Comparison of ENCODE assay signal across 14 cellular contexts in genomic region chr10:113879691-113880090, GRCh38. TPM values are rescaled to one million over a fixed set of nuclear protein-coding genes. Genes with fewer than 3 reads are reported as not detected.
DNase-seq lines count a peak whose midpoint lies in the region; ATAC-seq, FAIRE-seq and TF ChIP-seq lines count a peak whose summit lies in the region.
"Had no signal": no experiment of that assay in that cellular context is flagged by ENCODE, and none has a peak within 500 bp of the region (broad histone marks: within the 10 kb centered on the region; RNA-seq: fewer than 3 reads in every experiment).

No MANE protein-coding gene starts in this region.

- TF ChIP-seq CTCF in OCI-LY3 (IDR thresholded peaks at IDR 0.05; ENCODE audit: low read depth, low read length) (no peak), stomach (IDR thresholded peaks at IDR 0.05) (no peak), D721Med (IDR thresholded peaks at IDR 0.05; ENCODE audit: insufficient read depth, missing control alignments) (no peak), mesothelial cell of epicardium (IDR thresholded peaks at IDR 0.05; ENCODE audit: unreplicated experiment) (no peak)

- no peak for TF ChIP-seq POLR2A in stomach (IDR thresholded peaks at IDR 0.05)

- H3K27me3 ChIP-seq in OCI-LY3 (ENCODE audit: low read depth, low read length) (no peaks in the 10 kb centered on the region), stomach (no peaks in the 10 kb centered on the region)
- H3K27me3 ChIP-seq: brain microvascular endothelial cell had no signal

- peak; percentile 87 for ATAC-seq in GM18508 (IDR thresholded peaks at IDR 0.05; ENCODE audit: insufficient read depth, unreplicated experiment)
- ATAC-seq in GM21390 (IDR thresholded peaks at IDR 0.05; ENCODE audit: unreplicated experiment): peak; percentile 87
- peak; percentile 80 for ATAC-seq in HG03045 (IDR thresholded peaks at IDR 0.05; ENCODE audit: unreplicated experiment)
- ATAC-seq: naive thymus-derived CD8-positive, alpha-beta T cell had no signal

- no peak overlapping the region for H3K27ac Mint-ChIP-seq in mesothelial cell of epicardium

- no peak overlapping the region for H3K9ac ChIP-seq in OCI-LY3 (ENCODE audit: low read length)

- peaks cover 4% of the 10 kb centered on the region; the same call in 1 of the 2 replicates for H4K20me1 ChIP-seq in OCI-LY3 (ENCODE audit: insufficient read depth, low read length)

- no peaks in the 10 kb centered on the region for H3K79me2 ChIP-seq in OCI-LY3 (ENCODE audit: low read length)

- peaks cover 5% of the 10 kb centered on the region for H3K36me3 ChIP-seq in OCI-LY3 (replicated peaks; ENCODE audit: low read depth, low read length)
- peaks cover 0 to 57% (median 21%) of the 10 kb centered on the region in 4 donors for H3K36me3 ChIP-seq in stomach
- H3K36me3 ChIP-seq: brain microvascular endothelial cell had no signal

- H3K4me3 ChIP-seq in OCI-LY3 (ENCODE audit: low read length): no peak overlapping the region
- no peak overlapping the region for H3K4me3 ChIP-seq in stomach

- H3K36me3 Mint-ChIP-seq in mesothelial cell of epicardium: peaks cover 34% of the 10 kb centered on the region

- FAIRE-seq in D721Med (lab: Jason Lieb, UNC): no peak

- H3K4me1 ChIP-seq in OCI-LY3 (ENCODE audit: low read length) (peaks cover 10% of the 10 kb centered on the region), stomach (peaks cover 0 to 10% (median 4%) of the 10 kb centered on the region in 4 donors)

- peak overlapping the region; percentile 25 for H3K4me2 ChIP-seq in OCI-LY3 (ENCODE audit: low read length)

- WGBS in stomach, 5 donors: 84 to 91% (median 88%) methylated on average over 2 of the region's 2 CpGs

- no peak overlapping the region for H3K4me3 Mint-ChIP-seq in mesothelial cell of epicardium
- H3K4me3 Mint-ChIP-seq: naive thymus-derived CD8-positive, alpha-beta T cell had no signal

- TF ChIP-seq EP300 in stomach (IDR thresholded peaks at IDR 0.05): no peak

- DNase-seq in stomach (no peak), D721Med (ENCODE audit: insufficient read length, low spot score) (no peak), inferior parietal cortex (ENCODE audit: extremely low spot score) (no peak), mesothelial cell of epicardium (ENCODE audit: low spot score in 2 of 2, unreplicated experiment in 2 of 2) (no peak)
- DNase-seq: brain microvascular endothelial cell; erythroblast; naive thymus-derived CD8-positive, alpha-beta T cell; NCI-H2107; WERI-Rb-1 had no signal

- H3K9me3 Mint-ChIP-seq in mesothelial cell of epicardium: peaks cover 13% of the 10 kb centered on the region
- H3K9me3 Mint-ChIP-seq: naive thymus-derived CD8-positive, alpha-beta T cell had no signal

- no peak overlapping the region for H3K27ac ChIP-seq in OCI-LY3 (ENCODE audit: low read length)
- no peak overlapping the region for H3K27ac ChIP-seq in stomach
- H3K27ac ChIP-seq: brain microvascular endothelial cell, RWPE1, WERI-Rb-1 had no signal

- no peaks in the 10 kb centered on the region for H3K4me1 Mint-ChIP-seq in mesothelial cell of epicardium

- intact Hi-C loops in stomach (cut with DNase I; ENCODE audit: low total_unique reads): no loop called here

- H3K27me3 Mint-ChIP-seq in mesothelial cell of epicardium (ENCODE audit: low read depth): no peaks in the 10 kb centered on the region
- H3K27me3 Mint-ChIP-seq: naive thymus-derived CD8-positive, alpha-beta T cell had no signal

- no peaks in the 10 kb centered on the region for H3K9me3 ChIP-seq in OCI-LY3 (ENCODE audit: insufficient read depth, low read length)
- no peaks in the 10 kb centered on the region for H3K9me3 ChIP-seq in stomach

- H2AFZ ChIP-seq in OCI-LY3 (ENCODE audit: low read depth, low read length): no peak overlapping the region

RNA-seq across cellular contexts. Expression of gene NHLRC2, which starts 25.2 kb away (rescaled TPM):
- 100 to 1,000 TPM in 1 of 5 donors, 10 to 100 TPM in 4; 12.3 to 112 (median 25.4) TPM for total RNA-seq in stomach
- polyA plus RNA-seq in stomach: 1 to 10 TPM; 2.8 to 5.1 (median 3.2) TPM
- 39.9 to 42.7 TPM (median 42.2 TPM) in 3 replicates for total RNA-seq in mesothelial cell of epicardium

RNA-seq across cellular contexts. Expression of gene DCLRE1A, which starts 25.8 kb away (rescaled TPM):
- total RNA-seq in stomach (10 to 100 TPM in 2 of 5 donors, 1 to 10 TPM in 3; 2.0 to 11.7 (median 5.2) TPM), mesothelial cell of epicardium (6.4 to 6.7 TPM (median 6.4 TPM) in 3 replicates)
- 1 to 10 TPM; 2.8 to 3.7 (median 3.5) TPM for polyA plus RNA-seq in stomach
